ENCODE assay signal across 8 cellular contexts in genomic region chr1:100037665-100038400, GRCh38.
DNase-seq lines count a peak whose midpoint lies in the region; ATAC-seq and TF ChIP-seq lines count a peak whose summit lies in the region.

No MANE protein-coding gene starts in this region.

- no peak overlapping the region for H2AFZ ChIP-seq in OCI-LY1 (ENCODE audit: low read length)

- ATAC-seq in GM21447 (IDR thresholded peaks at IDR 0.05; ENCODE audit: unreplicated experiment), result peak; percentile 74

- peak overlapping the region; percentile 98 for H3K27ac ChIP-seq in HUES48 (ENCODE audit: low read depth, low read length)
- H3K27ac ChIP-seq in OCI-LY1 (ENCODE audit: low read depth, low read length, poor library complexity, severe bottlenecking), result peak overlapping the region; percentile 88

- no peaks in the 10 kb centered on the region for H4K20me1 ChIP-seq in OCI-LY1 (ENCODE audit: insufficient read depth, low read length)

- H3K9ac ChIP-seq in HUES48 (ENCODE audit: low read depth, low read length) (peak overlapping the region; percentile 97), OCI-LY1 (ENCODE audit: low read length) (peak overlapping the region; percentile 98), mucosa of stomach (ENCODE audit: low read length) (peak overlapping the region; percentile 90)

- H3K9me3 ChIP-seq in HUES48 (ENCODE audit: control insufficient read depth, insufficient read depth, low read length) (no peaks in the 10 kb centered on the region), OCI-LY1 (ENCODE audit: low read length) (no peaks in the 10 kb centered on the region), mucosa of stomach (ENCODE audit: control insufficient read depth, low read length) (no peaks in the 10 kb centered on the region)

- H3F3A ChIP-seq in OCI-LY1 (ENCODE audit: insufficient read depth, low read length), result no peaks in the 10 kb centered on the region

- peaks cover 58% of the 10 kb centered on the region for H3K79me2 ChIP-seq in OCI-LY1 (ENCODE audit: insufficient read depth, low read length)

- peak; percentile 95 for DNase-seq in DMS 273 (lab: John Stamatoyannopoulos, UW; ENCODE audit: unreplicated experiment)
- peak; percentile 91 for DNase-seq in activated T-cell treated with anti-CD3 and anti-CD28 coated beads for 48 hours (ENCODE audit: low read depth)
- peak; percentile 94 to 97 for DNase-seq in erythroblast (lab: John Stamatoyannopoulos, UW)
- DNase-seq in stimulated activated CD8-positive, alpha-beta memory T cell treated with anti-CD3 and anti-CD28 coated beads, Interleukin-4, amount 100 ng/mL, for 48 hours, result peak; percentile 91

- H3K4me1 ChIP-seq in HUES48 (ENCODE audit: control insufficient read depth, insufficient read depth, low read length) (peaks cover 18% of the 10 kb centered on the region), OCI-LY1 (ENCODE audit: insufficient read depth, low read length, severe bottlenecking) (peaks cover 62% of the 10 kb centered on the region), mucosa of stomach (ENCODE audit: control insufficient read depth, insufficient read depth, low read length) (peaks cover 17% of the 10 kb centered on the region)

- H3K4me2 ChIP-seq in OCI-LY1 (ENCODE audit: low read length), result peak overlapping the region; percentile 86

- H3K27me3 ChIP-seq in HUES48 (ENCODE audit: control insufficient read depth, insufficient read depth, low read length), result no peaks in the 10 kb centered on the region
- no peaks in the 10 kb centered on the region for H3K27me3 ChIP-seq in OCI-LY1 (ENCODE audit: insufficient read depth, low read length)
- H3K27me3 ChIP-seq in mucosa of stomach (ENCODE audit: control insufficient read depth, insufficient read depth, low read length), result no peaks in the 10 kb centered on the region

- no peak for TF ChIP-seq CTCF in OCI-LY1 (IDR thresholded peaks at IDR 0.05; ENCODE audit: low read length)

- TF ChIP-seq POLR2A in erythroblast (IDR thresholded peaks at IDR 0.05; ENCODE audit: low read length), result peak; percentile 98

- H3K4me3 ChIP-seq in HUES48 (ENCODE audit: low read depth, low read length) (peak overlapping the region; percentile 94), OCI-LY1 (ENCODE audit: low read depth, low read length, poor library complexity, severe bottlenecking) (peak overlapping the region; percentile 96), mucosa of stomach (ENCODE audit: low read length) (peak overlapping the region; percentile 71)

- H3K36me3 ChIP-seq in HUES48 (ENCODE audit: control insufficient read depth, insufficient read depth, low read length) (no peaks in the 10 kb centered on the region), OCI-LY1 (ENCODE audit: insufficient read depth, low read length) (no peaks in the 10 kb centered on the region; the same call in 1 of the 2 replicates), mucosa of stomach (ENCODE audit: control insufficient read depth, insufficient read depth, low read length) (no peaks in the 10 kb centered on the region)

- H3K9me2 ChIP-seq in OCI-LY1 (ENCODE audit: low read depth, low read length), result no peaks in the 10 kb centered on the region

Comparison
In these comparisons a context has a peak if more than half of its experiments do, and no peak if none do; other contexts are left out.
1. Peak in every context shown above with its lines: DNase-seq, ATAC-seq, H3K4me3 ChIP-seq and H3K27ac ChIP-seq.